ENCODE assay signal across 16 cellular contexts in the genomic region with DNA sequence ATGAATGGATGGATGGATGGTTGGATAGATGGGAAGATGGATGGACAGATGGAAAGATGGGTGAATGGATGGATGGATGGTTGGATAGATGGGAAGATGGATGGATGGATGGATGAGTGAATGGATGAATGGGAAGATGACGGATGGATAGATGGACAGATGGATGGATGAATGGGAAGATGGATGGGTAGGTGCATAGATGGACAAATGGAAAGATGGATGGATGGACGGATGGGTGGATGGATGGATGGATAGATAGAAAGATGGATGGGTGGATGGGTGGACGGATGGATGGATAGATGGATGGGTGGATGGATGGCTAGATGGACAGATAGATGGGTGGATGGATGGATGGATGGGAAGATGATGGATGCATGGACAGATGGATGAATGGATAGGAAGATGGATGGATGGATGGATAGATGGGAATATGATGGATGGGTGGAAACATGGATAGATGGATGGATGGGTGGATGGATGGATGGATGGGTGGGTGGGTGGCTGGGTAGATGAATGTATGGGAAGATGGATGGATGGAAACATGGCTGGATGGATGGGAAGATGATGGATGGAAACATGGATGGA. TPM values are rescaled to one million over a fixed set of nuclear protein-coding genes. Genes with fewer than 3 reads are reported as not detected.
DNase-seq lines count a peak whose midpoint lies in the region; ATAC-seq and TF ChIP-seq lines count a peak whose summit lies in the region.
"Had no signal": no experiment of that assay in that cellular context is flagged by ENCODE, and none has a peak within 500 bp of the region (broad histone marks: within the 10 kb centered on the region; RNA-seq: fewer than 3 reads in every experiment).

No MANE protein-coding gene starts in this region.

- DNase-seq in activated CD8-positive, alpha-beta memory T cell treated with anti-CD3 and anti-CD28 coated beads, Interleukin-2, amount 10 ng/mL, durations not matched to agents 7 days and 5 days = no peak
- no peak for DNase-seq in activated CD8-positive, alpha-beta memory T cell treated with anti-CD3 and anti-CD28 coated beads, Interleukin-2, amount 50 U/mL, for 48 hours
- no peak for DNase-seq in activated T-helper 2 cell treated with anti-CD3 and anti-CD28 coated beads, Interferon-gamma antibody, Interleukin-2, Interleukin-4, amounts not matched to agents 10 μg/mL and 5 μg/mL and 100 μg/mL, durations not matched to agents 14 hours and 24 hours and 36 hours (ENCODE audit: low spot score)
- DNase-seq in osteocyte (ENCODE audit: extremely low spot score, unreplicated experiment) (no peak), NCI-H2227 treated with DMSO at 0.1 percent for 48 hours (lab: John Stamatoyannopoulos, UW) (no peak), NK-92 (lab: John Stamatoyannopoulos, UW; ENCODE audit: unreplicated experiment) (no peak), right cardiac atrium (no peak)
- DNase-seq: BE2C; Caco-2; CD4-positive, alpha-beta T cell; MM.1S; NCI-H2081 treated with DMSO at 0.1 percent for 48 hours; NCI-H748 treated with DMSO at 0.1 percent for 48 hours; Right ventricle myocardium superior had no signal

- POLR2A ChIA-PET in HEK293 (lab: Yijun Ruan, JAX) = no interaction called here

- H3K9me3 ChIP-seq in HEK293 (ENCODE audit: control insufficient read depth, insufficient read depth, low read depth, low read length) (no peaks in the 10 kb centered on the region), right cardiac atrium (ENCODE audit: control insufficient read depth, low read length) (no peaks in the 10 kb centered on the region)
- H3K9me3 ChIP-seq: BE2C, Caco-2 had no signal

- peaks cover 20% of the 10 kb centered on the region for H3K4me1 Mint-ChIP-seq in activated CD8-positive, alpha-beta memory T cell treated with anti-CD3 and anti-CD28 coated beads, Interleukin-2, amount 10 ng/mL, durations not matched to agents 7 days and 5 days
- peaks cover 15% of the 10 kb centered on the region for H3K4me1 Mint-ChIP-seq in activated T-helper 2 cell treated with anti-CD3 and anti-CD28 coated beads, Interferon-gamma antibody, Interleukin-2, Interleukin-4, amounts not matched to agents 10 μg/mL and 5 μg/mL and 100 μg/mL, durations not matched to agents 14 hours and 24 hours and 36 hours (ENCODE audit: low read depth)
- H3K4me1 Mint-ChIP-seq in osteocyte (ENCODE audit: unreplicated experiment) = peaks cover 56% of the 10 kb centered on the region

- H3K4me3 Mint-ChIP-seq in activated CD8-positive, alpha-beta memory T cell treated with anti-CD3 and anti-CD28 coated beads, Interleukin-2, amount 10 ng/mL, durations not matched to agents 7 days and 5 days = no peak overlapping the region
- no peak overlapping the region for H3K4me3 Mint-ChIP-seq in activated T-helper 2 cell treated with anti-CD3 and anti-CD28 coated beads, Interferon-gamma antibody, Interleukin-2, Interleukin-4, amounts not matched to agents 10 μg/mL and 5 μg/mL and 100 μg/mL, durations not matched to agents 14 hours and 24 hours and 36 hours (ENCODE audit: low read depth)
- H3K4me3 Mint-ChIP-seq in osteocyte (ENCODE audit: unreplicated experiment) = no peak overlapping the region
- H3K4me3 Mint-ChIP-seq: CD4-positive, alpha-beta T cell; GM23338 had no signal

- ATAC-seq in activated CD8-positive, alpha-beta memory T cell treated with anti-CD3 and anti-CD28 coated beads, Interleukin-2, amount 10 ng/mL, durations not matched to agents 7 days and 5 days = no peak
- no peak for ATAC-seq in right cardiac atrium
- ATAC-seq: GM23338 had no signal

- no peaks in the 10 kb centered on the region for H3K27me3 Mint-ChIP-seq in activated CD8-positive, alpha-beta memory T cell treated with anti-CD3 and anti-CD28 coated beads, Interleukin-2, amount 10 ng/mL, durations not matched to agents 7 days and 5 days
- no peaks in the 10 kb centered on the region for H3K27me3 Mint-ChIP-seq in activated T-helper 2 cell treated with anti-CD3 and anti-CD28 coated beads, Interferon-gamma antibody, Interleukin-2, Interleukin-4, amounts not matched to agents 10 μg/mL and 5 μg/mL and 100 μg/mL, durations not matched to agents 14 hours and 24 hours and 36 hours (ENCODE audit: low read depth)
- no peaks in the 10 kb centered on the region for H3K27me3 Mint-ChIP-seq in osteocyte (ENCODE audit: unreplicated experiment)

- peaks cover 0 to 45% of the 10 kb centered on the region in 2 experiments; a peak in 2 of 3 replicates for H3K36me3 ChIP-seq in HEK293 (ENCODE audit: control insufficient read depth in 2 of 2, insufficient read depth in 1 of 2, low read length in 2 of 2)
- H3K36me3 ChIP-seq: BE2C had no signal

- intact Hi-C loops in activated T-helper 2 cell treated with anti-CD3 and anti-CD28 coated beads, Interferon-gamma antibody, Interleukin-2, Interleukin-4, amounts not matched to agents 10 μg/mL and 5 μg/mL and 100 μg/mL, durations not matched to agents 14 hours and 24 hours and 36 hours (cut with micrococcal nuclease) = no loop called here
- intact Hi-C loops in right cardiac atrium (cut with DNase I) = no loop called here

- no peak overlapping the region for H3K4me3 ChIP-seq in HEK293 (ENCODE audit: low read depth, low read length)
- H3K4me3 ChIP-seq in right cardiac atrium (ENCODE audit: low read length) = no peak overlapping the region
- H3K4me3 ChIP-seq: GM23338 had no signal

- CTCF ChIA-PET in activated CD8-positive, alpha-beta memory T cell treated with anti-CD3 and anti-CD28 coated beads, Interleukin-2, amount 10 ng/mL, durations not matched to agents 7 days and 5 days (lab: Charles Lee) = interaction anchor here (0.6 to 3.7 kb wide), 10 partner anchors 13 to 238 kb away, joined by 3 to 35 read pairs (median 4); partner anchors contain the start of genes AHRR and LRRC14B
- CTCF ChIA-PET in HEK293 (lab: Yijun Ruan, JAX) = interaction anchor here (0.6 to 7.3 kb wide), 5 partner anchors 108 to 400 kb away, joined by 3 to 137 read pairs (median 4); partner anchors contain the start of gene AHRR

- no peaks in the 10 kb centered on the region for H3K9me3 Mint-ChIP-seq in activated CD8-positive, alpha-beta memory T cell treated with anti-CD3 and anti-CD28 coated beads, Interleukin-2, amount 10 ng/mL, durations not matched to agents 7 days and 5 days (ENCODE audit: low read depth)
- no peaks in the 10 kb centered on the region for H3K9me3 Mint-ChIP-seq in activated T-helper 2 cell treated with anti-CD3 and anti-CD28 coated beads, Interferon-gamma antibody, Interleukin-2, Interleukin-4, amounts not matched to agents 10 μg/mL and 5 μg/mL and 100 μg/mL, durations not matched to agents 14 hours and 24 hours and 36 hours
- no peaks in the 10 kb centered on the region for H3K9me3 Mint-ChIP-seq in osteocyte (ENCODE audit: unreplicated experiment)
- H3K9me3 Mint-ChIP-seq: CD4-positive, alpha-beta T cell; GM23338 had no signal

- TF ChIP-seq CTCF in HEK293 (tag by site-specific recombination; IDR thresholded peaks at IDR 0.05) (no peak), osteocyte (IDR thresholded peaks at IDR 0.05) (no peak)

- H3K27ac ChIP-seq in HEK293 (ENCODE audit: extremely low read depth, low read depth, low read length) (no peak overlapping the region), right cardiac atrium (ENCODE audit: low read length) (no peak overlapping the region)

- H3K36me3 Mint-ChIP-seq in activated CD8-positive, alpha-beta memory T cell treated with anti-CD3 and anti-CD28 coated beads, Interleukin-2, amount 10 ng/mL, durations not matched to agents 7 days and 5 days = peaks cover 31% of the 10 kb centered on the region
- H3K36me3 Mint-ChIP-seq in activated T-helper 2 cell treated with anti-CD3 and anti-CD28 coated beads, Interferon-gamma antibody, Interleukin-2, Interleukin-4, amounts not matched to agents 10 μg/mL and 5 μg/mL and 100 μg/mL, durations not matched to agents 14 hours and 24 hours and 36 hours (ENCODE audit: low read depth) = peaks cover 47% of the 10 kb centered on the region
- H3K36me3 Mint-ChIP-seq in osteocyte (ENCODE audit: unreplicated experiment) = peaks cover 35% of the 10 kb centered on the region

- WGBS in right cardiac atrium = 91% methylated on average over 3 of the region's 3 CpGs

- no peaks in the 10 kb centered on the region for H3K27me3 ChIP-seq in right cardiac atrium (ENCODE audit: control insufficient read depth, insufficient read depth)
- H3K27me3 ChIP-seq: BE2C had no signal

- H3K27ac Mint-ChIP-seq in activated CD8-positive, alpha-beta memory T cell treated with anti-CD3 and anti-CD28 coated beads, Interleukin-2, amount 10 ng/mL, durations not matched to agents 7 days and 5 days = peak overlapping the region; percentile 9
- H3K27ac Mint-ChIP-seq in activated T-helper 2 cell treated with anti-CD3 and anti-CD28 coated beads, Interferon-gamma antibody, Interleukin-2, Interleukin-4, amounts not matched to agents 10 μg/mL and 5 μg/mL and 100 μg/mL, durations not matched to agents 14 hours and 24 hours and 36 hours = peak overlapping the region; percentile 8
- H3K27ac Mint-ChIP-seq in osteocyte (ENCODE audit: unreplicated experiment) = peak overlapping the region; percentile 32
- H3K27ac Mint-ChIP-seq: CD4-positive, alpha-beta T cell; GM23338 had no signal

- H3K4me1 ChIP-seq in HEK293 (ENCODE audit: control insufficient read depth, insufficient read depth, low read length) = 0 out of 2 replicates have a peak, but pooled peaks cover 2% of the 10 kb centered on the region
- H3K4me1 ChIP-seq in right cardiac atrium (ENCODE audit: control insufficient read depth, insufficient read depth, low read length) = no peaks in the 10 kb centered on the region
- H3K4me1 ChIP-seq: BE2C had no signal

TF ChIP-seq in HEK293, 187 proteins besides CTCF, POLR2A, EP300 and RAD21 (continues in another document):
- TF ChIP-seq ZNF335 (tag by site-specific recombination; conservative IDR thresholded peaks at IDR 0.05) = no peak
- no peak for TF ChIP-seq ZFP41 (tag by site-specific recombination; IDR thresholded peaks at IDR 0.05; ENCODE audit: borderline replicate concordance)
- no peak for TF ChIP-seq ZNF629 (tag by site-specific recombination; IDR thresholded peaks at IDR 0.05)
- no peak; the same call in 1 of the 2 replicates for TF ChIP-seq ZNF747 (tag by site-specific recombination; IDR thresholded peaks at IDR 0.05)
- TF ChIP-seq ZFHX2 (tag by site-specific recombination; conservative IDR thresholded peaks at IDR 0.05) = peak; percentile 29; the same call in 1 of the 2 replicates
- 0 out of 2 replicates have a peak, but pooled peaks have one; percentile 22 for TF ChIP-seq ZBTB20 (tag by site-specific recombination; IDR thresholded peaks at IDR 0.05)
- peak; percentile 52; the same call in 1 of the 2 replicates for TF ChIP-seq ZNF791 (tag by site-specific recombination; IDR thresholded peaks at IDR 0.05)
- TF ChIP-seq ZNF768 (tag by site-specific recombination; IDR thresholded peaks at IDR 0.05) = no peak
- no peak for TF ChIP-seq ZBTB8A (tag by site-specific recombination; IDR thresholded peaks at IDR 0.05)

RNA-seq across cellular contexts. Expression of gene EXOC3, which starts 16.5 kb away (rescaled TPM):
- 10 to 100 TPM; 68.2 to 71.2 TPM for total RNA-seq in activated CD8-positive, alpha-beta memory T cell treated with anti-CD3 and anti-CD28 coated beads, Interleukin-2, amount 10 ng/mL, durations not matched to agents 7 days and 5 days
- 62.3 and 66.4 TPM in 2 replicates for total RNA-seq in activated T-helper 2 cell treated with anti-CD3 and anti-CD28 coated beads, Interferon-gamma antibody, Interleukin-2, Interleukin-4, amounts not matched to agents 10 μg/mL and 5 μg/mL and 100 μg/mL, durations not matched to agents 14 hours and 24 hours and 36 hours
- 70.0 and 81.4 TPM in 2 replicates for total RNA-seq in osteocyte
- 10 to 100 TPM; 42.4 to 50.2 (median 46.5) TPM for total RNA-seq in right cardiac atrium
- polyA plus RNA-seq in right cardiac atrium = 30.1 TPM
